In genomic region chr2:73985318-73986084, GRCh38 we compare ENCODE assay signal across 1 cellular context.
A peak's percentile ranks its signal among the peaks of the same experiment; 100 is the strongest.
TF ChIP-seq lines count a peak whose summit lies in the region.

No MANE protein-coding gene starts in this region.

TF ChIP-seq in HepG2, 621 proteins besides CTCF, POLR2A, EP300 and RAD21 (continued from another document):
- no peak for TF ChIP-seq ZNF496 (CRISPR knock-in tag; IDR thresholded peaks at IDR 0.05; ENCODE audit: insufficient replicate concordance)
- no peak for TF ChIP-seq CC2D1A (CRISPR knock-in tag; IDR thresholded peaks at IDR 0.05)
- TF ChIP-seq TEAD3 (CRISPR knock-in tag; optimal IDR thresholded peaks at IDR 0.05; ENCODE audit: borderline replicate concordance) = peak; percentile 61
- TF ChIP-seq ZNF430 (CRISPR knock-in tag; IDR thresholded peaks at IDR 0.05) = no peak
- no peak for TF ChIP-seq ZNF280D (CRISPR knock-in tag; IDR thresholded peaks at IDR 0.05)
- 0 out of 2 replicates have a peak, but pooled peaks have one; percentile 22 for TF ChIP-seq IRF9 (CRISPR knock-in tag; IDR thresholded peaks at IDR 0.05; ENCODE audit: borderline replicate concordance)
- TF ChIP-seq ZNF253 (CRISPR knock-in tag; IDR thresholded peaks at IDR 0.05; ENCODE audit: borderline replicate concordance) = no peak; the same call in 1 of the 2 replicates
- TF ChIP-seq ZNF224 (CRISPR knock-in tag; IDR thresholded peaks at IDR 0.05) = no peak
- TF ChIP-seq ZNF12 (CRISPR knock-in tag; IDR thresholded peaks at IDR 0.05) = no peak
- peak; percentile 30 for TF ChIP-seq AGO2 (optimal IDR thresholded peaks at IDR 0.05; ENCODE audit: low read depth, low read length)
- no peak for TF ChIP-seq PTBP1 (IDR thresholded peaks at IDR 0.05; ENCODE audit: low read depth, low read length, poor library complexity, severe bottlenecking)
- TF ChIP-seq XBP1 (CRISPR knock-in tag; IDR thresholded peaks at IDR 0.05) = no peak
- TF ChIP-seq, protein P1, sequence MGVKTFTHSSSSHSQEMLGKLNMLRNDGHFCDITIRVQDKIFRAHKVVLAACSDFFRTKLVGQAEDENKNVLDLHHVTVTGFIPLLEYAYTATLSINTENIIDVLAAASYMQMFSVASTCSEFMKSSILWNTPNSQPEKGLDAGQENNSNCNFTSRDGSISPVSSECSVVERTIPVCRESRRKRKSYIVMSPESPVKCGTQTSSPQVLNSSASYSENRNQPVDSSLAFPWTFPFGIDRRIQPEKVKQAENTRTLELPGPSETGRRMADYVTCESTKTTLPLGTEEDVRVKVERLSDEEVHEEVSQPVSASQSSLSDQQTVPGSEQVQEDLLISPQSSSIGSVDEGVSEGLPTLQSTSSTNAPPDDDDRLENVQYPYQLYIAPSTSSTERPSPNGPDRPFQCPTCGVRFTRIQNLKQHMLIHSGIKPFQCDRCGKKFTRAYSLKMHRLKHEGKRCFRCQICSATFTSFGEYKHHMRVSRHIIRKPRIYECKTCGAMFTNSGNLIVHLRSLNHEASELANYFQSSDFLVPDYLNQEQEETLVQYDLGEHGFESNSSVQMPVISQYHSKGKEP (CRISPR knock-in tag; IDR thresholded peaks at IDR 0.05) = 0 out of 2 replicates have a peak, but pooled peaks have one; percentile 61
- no peak for TF ChIP-seq NR0B2 (CRISPR knock-in tag; IDR thresholded peaks at IDR 0.05)
- no peak for TF ChIP-seq HNRNPUL1 (IDR thresholded peaks at IDR 0.05; ENCODE audit: low read depth, low read length)
- no peak for TF ChIP-seq ZNF724P (CRISPR knock-in tag; IDR thresholded peaks at IDR 0.05; ENCODE audit: borderline replicate concordance)
- TF ChIP-seq HOXA5 (CRISPR knock-in tag; IDR thresholded peaks at IDR 0.05) = no peak
- no peak for TF ChIP-seq ZNF800 (CRISPR knock-in tag; IDR thresholded peaks at IDR 0.05)
- TF ChIP-seq TCF7L2 (IDR thresholded peaks at IDR 0.05; ENCODE audit: low read depth, low read length) = no peak
- TF ChIP-seq ZNF597 (CRISPR knock-in tag; IDR thresholded peaks at IDR 0.05) = no peak
- TF ChIP-seq ZNF556 (CRISPR knock-in tag; IDR thresholded peaks at IDR 0.05; ENCODE audit: borderline replicate concordance) = no peak
- TF ChIP-seq ZFAT (CRISPR knock-in tag; conservative IDR thresholded peaks at IDR 0.05) = no peak
- 0 out of 2 replicates have a peak, but pooled peaks have one; percentile 32 for TF ChIP-seq ZGPAT (CRISPR knock-in tag; IDR thresholded peaks at IDR 0.05)
- no peak for TF ChIP-seq NFATC3 (CRISPR knock-in tag; IDR thresholded peaks at IDR 0.05)
- no peak for TF ChIP-seq RFX1 (IDR thresholded peaks at IDR 0.05)
- TF ChIP-seq ZBTB8A (CRISPR knock-in tag; IDR thresholded peaks at IDR 0.05; ENCODE audit: borderline replicate concordance, low read depth) = no peak
- no peak for TF ChIP-seq ATF5 (CRISPR knock-in tag; IDR thresholded peaks at IDR 0.05; ENCODE audit: low read depth)
- peak; percentile 42 for TF ChIP-seq RBM39 (IDR thresholded peaks at IDR 0.05; ENCODE audit: low read depth, low read length, poor library complexity, severe bottlenecking)
- no peak for TF ChIP-seq NFYB (CRISPR knock-in tag; IDR thresholded peaks at IDR 0.05)
- no peak for TF ChIP-seq ZNF572 (CRISPR knock-in tag; IDR thresholded peaks at IDR 0.05)
- no peak for TF ChIP-seq ZNF362 (CRISPR knock-in tag; IDR thresholded peaks at IDR 0.05; ENCODE audit: borderline replicate concordance)
- peak; percentile 75; the same call in 1 of the 2 replicates for TF ChIP-seq MTERF4 (CRISPR knock-in tag; IDR thresholded peaks at IDR 0.05)
- TF ChIP-seq ZFP1 (CRISPR knock-in tag; IDR thresholded peaks at IDR 0.05) = no peak
- TF ChIP-seq ZMYM4 (CRISPR knock-in tag; IDR thresholded peaks at IDR 0.05) = 0 out of 2 replicates have a peak, but pooled peaks have one; percentile 38
- TF ChIP-seq TBX3 (IDR thresholded peaks at IDR 0.05; ENCODE audit: borderline replicate concordance) = no peak
- TF ChIP-seq ZNF468 (CRISPR knock-in tag; IDR thresholded peaks at IDR 0.05) = peak; percentile 87; the same call in 1 of the 2 replicates
- TF ChIP-seq, protein P2, sequence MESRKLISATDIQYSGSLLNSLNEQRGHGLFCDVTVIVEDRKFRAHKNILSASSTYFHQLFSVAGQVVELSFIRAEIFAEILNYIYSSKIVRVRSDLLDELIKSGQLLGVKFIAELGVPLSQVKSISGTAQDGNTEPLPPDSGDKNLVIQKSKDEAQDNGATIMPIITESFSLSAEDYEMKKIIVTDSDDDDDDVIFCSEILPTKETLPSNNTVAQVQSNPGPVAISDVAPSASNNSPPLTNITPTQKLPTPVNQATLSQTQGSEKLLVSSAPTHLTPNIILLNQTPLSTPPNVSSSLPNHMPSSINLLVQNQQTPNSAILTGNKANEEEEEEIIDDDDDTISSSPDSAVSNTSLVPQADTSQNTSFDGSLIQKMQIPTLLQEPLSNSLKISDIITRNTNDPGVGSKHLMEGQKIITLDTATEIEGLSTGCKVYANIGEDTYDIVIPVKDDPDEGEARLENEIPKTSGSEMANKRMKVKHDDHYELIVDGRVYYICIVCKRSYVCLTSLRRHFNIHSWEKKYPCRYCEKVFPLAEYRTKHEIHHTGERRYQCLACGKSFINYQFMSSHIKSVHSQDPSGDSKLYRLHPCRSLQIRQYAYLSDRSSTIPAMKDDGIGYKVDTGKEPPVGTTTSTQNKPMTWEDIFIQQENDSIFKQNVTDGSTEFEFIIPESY (CRISPR knock-in tag; IDR thresholded peaks at IDR 0.05) = no peak
- TF ChIP-seq PITX1 (CRISPR knock-in tag; IDR thresholded peaks at IDR 0.05) = 0 out of 2 replicates have a peak, but pooled peaks have one; percentile 27
- TF ChIP-seq SETDB1 (CRISPR knock-in tag; IDR thresholded peaks at IDR 0.05; ENCODE audit: borderline replicate concordance) = no peak
- peak; percentile 62; the same call in 1 of the 2 replicates for TF ChIP-seq KDM5B (CRISPR knock-in tag; IDR thresholded peaks at IDR 0.05; ENCODE audit: borderline replicate concordance)
- TF ChIP-seq, protein P3, sequence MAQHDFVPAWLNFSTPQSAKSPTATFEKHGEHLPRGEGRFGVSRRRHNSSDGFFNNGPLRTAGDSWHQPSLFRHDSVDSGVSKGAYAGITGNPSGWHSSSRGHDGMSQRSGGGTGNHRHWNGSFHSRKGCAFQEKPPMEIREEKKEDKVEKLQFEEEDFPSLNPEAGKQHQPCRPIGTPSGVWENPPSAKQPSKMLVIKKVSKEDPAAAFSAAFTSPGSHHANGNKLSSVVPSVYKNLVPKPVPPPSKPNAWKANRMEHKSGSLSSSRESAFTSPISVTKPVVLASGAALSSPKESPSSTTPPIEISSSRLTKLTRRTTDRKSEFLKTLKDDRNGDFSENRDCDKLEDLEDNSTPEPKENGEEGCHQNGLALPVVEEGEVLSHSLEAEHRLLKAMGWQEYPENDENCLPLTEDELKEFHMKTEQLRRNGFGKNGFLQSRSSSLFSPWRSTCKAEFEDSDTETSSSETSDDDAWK (CRISPR knock-in tag; IDR thresholded peaks at IDR 0.05) = no peak
